In genomic region chr18:9333441-9334350, GRCh38 we compare ENCODE assay signal across 8 cellular contexts. TPM values are rescaled to one million over a fixed set of nuclear protein-coding genes. Genes with fewer than 3 reads are reported as not detected.
DNase-seq lines count a peak whose midpoint lies in the region; ATAC-seq and FAIRE-seq lines count a peak whose summit lies in the region.

No MANE protein-coding gene starts in this region.

- peaks cover 17% of the 10 kb centered on the region for H3K36me3 ChIP-seq in HUES64 (ENCODE audit: insufficient read depth, low read length)
- no peaks in the 10 kb centered on the region for H3K36me3 ChIP-seq in small intestine (ENCODE audit: control insufficient read depth in 2 of 2, insufficient read depth in 2 of 2, low read length in 2 of 2)

- peak overlapping the region; percentile 41 for H3K9ac ChIP-seq in HUES64 (ENCODE audit: low read depth, low read length)

- no peaks in the 10 kb centered on the region for H3K9me3 Mint-ChIP-seq in activated naive CD8-positive, alpha-beta T cell treated with anti-CD3 and anti-CD28 coated beads, Interleukin-2, amount 10 ng/mL, durations not matched to agents 7 days and 5 days

- FAIRE-seq in small intestine (lab: Jason Lieb, UNC), result no peak

- H3K27ac Mint-ChIP-seq in activated naive CD8-positive, alpha-beta T cell treated with anti-CD3 and anti-CD28 coated beads, Interleukin-2, amount 10 ng/mL, durations not matched to agents 7 days and 5 days, result peak overlapping the region; percentile 84

- H3K27me3 ChIP-seq in HUES64 (ENCODE audit: insufficient read depth, low read length) (peaks cover 21% of the 10 kb centered on the region), small intestine (ENCODE audit: control insufficient read depth in 2 of 2, insufficient read depth in 2 of 2, low read length in 2 of 2) (no peaks in the 10 kb centered on the region)

- H3K27ac ChIP-seq in HUES64 (ENCODE audit: low read depth, low read length) (no peak overlapping the region), small intestine (ENCODE audit: low read depth in 1 of 2, low read length in 1 of 2) (peak overlapping the region in 1 of 2 donors; percentile 47)

- H3K36me3 Mint-ChIP-seq in activated naive CD8-positive, alpha-beta T cell treated with anti-CD3 and anti-CD28 coated beads, Interleukin-2, amount 10 ng/mL, durations not matched to agents 7 days and 5 days, result peaks cover 1% of the 10 kb centered on the region

- 35% methylated on average over 52 of the region's 52 CpGs for WGBS in HUES64
- 32 to 36% (median 34%) methylated on average over 52 of the region's 52 CpGs for WGBS in small intestine, 3 donors

- H3K9me3 ChIP-seq in HUES64 (ENCODE audit: insufficient read depth, low read depth, low read length) (peaks cover under 1% of the 10 kb centered on the region; the same call in 1 of the 2 replicates), small intestine (ENCODE audit: control insufficient read depth, low read depth) (no peaks in the 10 kb centered on the region)

- peaks cover 28% of the 10 kb centered on the region for H3K4me1 Mint-ChIP-seq in activated naive CD8-positive, alpha-beta T cell treated with anti-CD3 and anti-CD28 coated beads, Interleukin-2, amount 10 ng/mL, durations not matched to agents 7 days and 5 days

- H3K4me3 Mint-ChIP-seq in activated naive CD8-positive, alpha-beta T cell treated with anti-CD3 and anti-CD28 coated beads, Interleukin-2, amount 10 ng/mL, durations not matched to agents 7 days and 5 days, result peak overlapping the region; percentile 91

- POLR2A ChIA-PET in activated naive CD8-positive, alpha-beta T cell treated with anti-CD3 and anti-CD28 coated beads, Interleukin-2, amount 10 ng/mL, durations not matched to agents 7 days and 5 days (lab: Charles Lee), result interaction anchor here (0.6 to 1.2 kb wide), 4 partner anchors 14 to 517 kb away, joined by 3 to 5 read pairs (median 3); partner anchors contain the start of gene ANKRD12

- no peak for DNase-seq in activated naive CD8-positive, alpha-beta T cell treated with anti-CD3 and anti-CD28 coated beads, Interleukin-2, amount 10 ng/mL, durations not matched to agents 7 days and 5 days
- peak; percentile 22 for DNase-seq in iPS DF 4.7 (ENCODE audit: extremely low read depth, low spot score)
- no peak for DNase-seq in small intestine
- no peak for DNase-seq in cerebellar cortex (ENCODE audit: low spot score)
- DNase-seq in NAMALWA (ENCODE audit: low spot score), result no peak

- H3K4me3 ChIP-seq in GM08714 (ENCODE audit: low read length), result peak overlapping the region; percentile 83
- peak overlapping the region; percentile 59 for H3K4me3 ChIP-seq in HUES64 (ENCODE audit: low read length)
- peak overlapping the region; percentile 12 to 92 for H3K4me3 ChIP-seq in small intestine (ENCODE audit: low read depth in 1 of 2, low read length in 2 of 2)

- H3K27me3 Mint-ChIP-seq in activated naive CD8-positive, alpha-beta T cell treated with anti-CD3 and anti-CD28 coated beads, Interleukin-2, amount 10 ng/mL, durations not matched to agents 7 days and 5 days, result peaks cover 18% of the 10 kb centered on the region

- H3K4me1 ChIP-seq in HUES64 (ENCODE audit: insufficient read depth, low read length) (no peaks in the 10 kb centered on the region; the same call in 1 of the 2 replicates), small intestine (ENCODE audit: control insufficient read depth in 2 of 2, insufficient read depth in 1 of 2, low read depth in 1 of 2, low read length in 1 of 2) (no peaks in the 10 kb centered on the region)

- peak; percentile 39 for ATAC-seq in GM21528 (IDR thresholded peaks at IDR 0.05; ENCODE audit: low FRiP score, unreplicated experiment)
- peak; percentile 32 for ATAC-seq in activated naive CD8-positive, alpha-beta T cell treated with anti-CD3 and anti-CD28 coated beads, Interleukin-2, amount 10 ng/mL, durations not matched to agents 7 days and 5 days (ENCODE audit: low read depth)

RNA-seq across cellular contexts. Expression of gene TWSG1, which starts 0.9 kb away (rescaled TPM):
- 22.7 TPM for polyA plus RNA-seq in HUES64 (2013, experiment 1 of 2)
- polyA plus RNA-seq in HUES64 (2013, experiment 2 of 2), result 25.7 TPM
- total RNA-seq in activated naive CD8-positive, alpha-beta T cell treated with anti-CD3 and anti-CD28 coated beads, Interleukin-2, amount 10 ng/mL, durations not matched to agents 7 days and 5 days, result 10 to 100 TPM in 1 of 2 experiments, 1 to 10 TPM in 1; 9.0 to 10.4 TPM
- polyA plus RNA-seq in small intestine, result 10 to 100 TPM in 1 of 3 donors, 1 to 10 TPM in 2; 2.4 to 10.2 (median 2.5) TPM
